In the genomic region with DNA sequence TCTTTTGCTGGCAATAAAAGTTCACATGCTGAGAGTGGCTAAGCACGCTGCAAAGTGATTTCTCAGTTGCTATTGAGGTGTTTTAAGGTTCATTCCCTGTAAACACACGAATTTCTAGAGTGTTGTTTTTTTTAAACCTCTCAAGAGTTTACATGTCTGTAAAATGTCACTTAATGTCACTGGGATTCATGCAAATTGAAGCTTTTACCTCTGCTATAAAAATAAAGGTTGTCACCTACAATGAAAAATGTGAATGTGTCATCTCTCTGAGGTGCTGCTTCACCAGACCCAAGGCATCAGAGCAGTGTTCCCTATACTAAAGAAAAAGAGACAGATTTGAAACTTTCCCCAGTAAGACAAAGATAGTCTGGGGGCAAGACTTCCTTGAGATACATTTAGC, we compare ENCODE assay signal across 3 cellular contexts.
"Had no signal": no experiment of that assay in that cellular context is flagged by ENCODE, and none has a peak within 500 bp of the region (broad histone marks: within the 10 kb centered on the region; RNA-seq: fewer than 3 reads in every experiment).

No MANE protein-coding gene starts in this region.

- H3K4me3 ChIP-seq: GM12878 had no signal

- DNase-seq: GDM1, GF-D8 had no signal
